In genomic region chr22:17724678-17725464, GRCh38 we compare ENCODE assay signal across 16 cellular contexts. TPM values are rescaled to one million over a fixed set of nuclear protein-coding genes. Genes with fewer than 3 reads are reported as not detected.
DNase-seq lines count a peak whose midpoint lies in the region; ATAC-seq, FAIRE-seq and TF ChIP-seq lines count a peak whose summit lies in the region.
"Had no signal": no experiment of that assay in that cellular context is flagged by ENCODE, and none has a peak within 500 bp of the region (broad histone marks: within the 10 kb centered on the region; RNA-seq: fewer than 3 reads in every experiment).

No MANE protein-coding gene starts in this region.

- no peaks in the 10 kb centered on the region for H3K27me3 Mint-ChIP-seq in central memory CD8-positive, alpha-beta T cell

- in situ Hi-C loops in G401 (cut with HindIII; ENCODE audit: low sequenced_read_pairs), result no loop called here
- in situ Hi-C loops in GM13976 (cut with MboI; ENCODE audit: low sequenced_read_pairs, unreplicated experiment), result no loop called here

- H3K4me3 ChIP-seq in skeletal muscle tissue (ENCODE audit: low read length in 3 of 3), result peak overlapping the region in 1 of 3 donors; percentile 15

- peaks cover 5 to 26% (median 12%) of the 10 kb centered on the region in 3 donors for H3K4me1 ChIP-seq in skeletal muscle tissue (ENCODE audit: control insufficient read depth in 3 of 3, insufficient read depth in 3 of 3, low read length in 3 of 3)

- H3K27ac Mint-ChIP-seq in central memory CD8-positive, alpha-beta T cell (ENCODE audit: low read depth), result peak overlapping the region; percentile 0

- peaks cover 25 to 33% (median 28%) of the 10 kb centered on the region in 3 donors for H3K36me3 ChIP-seq in skeletal muscle tissue (ENCODE audit: control insufficient read depth in 3 of 3, insufficient read depth in 3 of 3, low read length in 3 of 3)

- DNase-seq in G401 (ENCODE audit: low spot score), result peak; percentile 56
- no peak for DNase-seq in central memory CD8-positive, alpha-beta T cell (ENCODE audit: low spot score in 2 of 2)
- DNase-seq in left colon, result no peak
- DNase-seq in GM12891 (ENCODE audit: insufficient read length, low spot score), result no peak
- DNase-seq in GM19240 (ENCODE audit: insufficient read length, low spot score), result no peak
- DNase-seq in GM13976 (ENCODE audit: low spot score), result no peak
- DNase-seq: activated CD4-positive, alpha-beta T cell treated with anti-CD3 and anti-CD28 coated beads, Interleukin-2, amount 50 U/mL, for 1 hour; activated effector memory CD4-positive, alpha-beta T cell treated with Interleukin-2 at 50 U/mL for 16 hours; cerebellar nuclear complex; EL; H7; immature natural killer cell; stimulated activated CD4-positive, alpha-beta T cell treated with anti-CD3 and anti-CD28 coated beads, Interleukin-15, amount 100 ng/mL, for 24 hours; T-helper 1 cell had no signal

- intact Hi-C loops in left colon (cut with DNase I, micrococcal nuclease), result no loop called here

- H3K4me3 Mint-ChIP-seq in central memory CD8-positive, alpha-beta T cell, result no peak overlapping the region
- H3K4me3 Mint-ChIP-seq: immature natural killer cell had no signal

- peak overlapping the region in 1 of 3 donors; percentile 17 for H3K9ac ChIP-seq in skeletal muscle tissue (ENCODE audit: low read depth in 1 of 3, low read length in 3 of 3)

- peaks cover 17% of the 10 kb centered on the region for H3K4me1 Mint-ChIP-seq in central memory CD8-positive, alpha-beta T cell

- peak overlapping the region; percentile 48 for H3K27ac ChIP-seq in skeletal muscle tissue (ENCODE audit: low read depth, low read length)

- H3K27me3 ChIP-seq in skeletal muscle tissue (ENCODE audit: control insufficient read depth in 3 of 3, insufficient read depth in 3 of 3, low read length in 3 of 3), result no peaks in the 10 kb centered on the region

- TF ChIP-seq POLR2A in GM12891 (IDR thresholded peaks at IDR 0.05; ENCODE audit: low read depth, low read length), result no peak

- FAIRE-seq in GM12891 (lab: Jason Lieb, UNC), result no peak

- no peaks in the 10 kb centered on the region for H3K9me3 ChIP-seq in skeletal muscle tissue (ENCODE audit: control insufficient read depth in 3 of 3, low read length in 3 of 3)

- no peak for TF ChIP-seq CTCF in GM13976 (IDR thresholded peaks at IDR 0.05; ENCODE audit: borderline replicate concordance, control extremely low read depth, extremely low read depth, insufficient read depth, missing control alignments)

- no peaks in the 10 kb centered on the region for H3K9me3 Mint-ChIP-seq in central memory CD8-positive, alpha-beta T cell
- H3K9me3 Mint-ChIP-seq: immature natural killer cell had no signal

- H3K36me3 Mint-ChIP-seq in central memory CD8-positive, alpha-beta T cell (ENCODE audit: insufficient read depth), result peaks cover 8% of the 10 kb centered on the region

- no peak for ATAC-seq in central memory CD8-positive, alpha-beta T cell (replicated peaks; ENCODE audit: extremely low read depth, poor library complexity, severe bottlenecking)
- ATAC-seq in left colon (peak; percentile 86), GM18909 (IDR thresholded peaks at IDR 0.05; ENCODE audit: poor library complexity, unreplicated experiment) (no peak)

TF ChIP-seq in GM12891, 5 proteins besides CTCF, POLR2A, EP300 and RAD21:
- TF ChIP-seq POLR2AphosphoS5 (IDR thresholded peaks at IDR 0.05; ENCODE audit: low read depth, low read length) (no peak), TAF1 (IDR thresholded peaks at IDR 0.05; ENCODE audit: low read depth, low read length) (no peak), SPI1 (IDR thresholded peaks at IDR 0.05; ENCODE audit: low read depth, low read length) (no peak), PAX5 (IDR thresholded peaks at IDR 0.05; ENCODE audit: insufficient read depth, low read length, severe bottlenecking) (no peak), POU2F2 (IDR thresholded peaks at IDR 0.05; ENCODE audit: low read depth, low read length) (no peak)

RNA-seq across cellular contexts. Expression of gene BID, which starts 49.4 kb away (rescaled TPM):
- 28.4 and 58.9 TPM in 2 replicates for total RNA-seq in G401 (2014; rRNA removed; shearing (Covaris generic))
- total RNA-seq in left colon (10 to 100 TPM; 26.5 to 33.2 TPM), skeletal muscle tissue (10.4 TPM)
- polyA plus RNA-seq in GM12891 (2012; ENCODE audit: low read depth, missing spikeins), result 150 TPM
